In the genomic region with DNA sequence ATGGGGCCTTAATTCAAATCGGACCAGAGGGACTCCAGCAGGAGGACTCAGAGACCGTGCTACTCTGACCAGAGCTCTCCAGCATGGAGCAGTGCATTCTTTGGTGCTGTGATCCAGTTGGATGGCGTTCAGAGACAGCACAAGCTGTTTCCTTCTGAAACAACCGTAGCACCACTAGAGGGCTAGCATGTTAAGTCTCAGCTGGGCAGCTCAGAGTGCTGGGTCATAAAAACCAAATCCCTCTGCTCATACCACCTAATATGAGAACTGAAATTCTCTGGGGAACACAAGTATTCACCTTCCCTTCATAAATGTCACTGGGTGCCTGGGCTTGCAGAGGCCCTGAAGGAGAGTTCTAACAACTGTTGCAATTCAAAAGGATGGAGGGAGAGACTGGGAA, we compare ENCODE assay signal across 15 cellular contexts.
DNase-seq lines count a peak whose midpoint lies in the region; ATAC-seq and TF ChIP-seq lines count a peak whose summit lies in the region.
"Had no signal": no experiment of that assay in that cellular context is flagged by ENCODE, and none has a peak within 500 bp of the region (broad histone marks: within the 10 kb centered on the region; RNA-seq: fewer than 3 reads in every experiment).

No MANE protein-coding gene starts in this region.

- ATAC-seq in mucosa of descending colon = no peak
- ATAC-seq: gastrocnemius medialis had no signal

- H3K4me1 ChIP-seq in cardiac muscle cell (ENCODE audit: low read depth) (no peaks in the 10 kb centered on the region), mucosa of descending colon (ENCODE audit: low read depth) (no peaks in the 10 kb centered on the region)

- no peak overlapping the region for H3K27ac ChIP-seq in cardiac muscle cell
- H3K27ac ChIP-seq: coronary artery, gastrocnemius medialis, left ventricle myocardium inferior, neutrophil had no signal

- intact Hi-C loops in cardiac septum (cut with DNase I) = no loop called here
- intact Hi-C loops in mucosa of descending colon (cut with DNase I, micrococcal nuclease) = no loop called here

- no peaks in the 10 kb centered on the region for H3K27me3 ChIP-seq in cardiac muscle cell
- H3K27me3 ChIP-seq: gastrocnemius medialis, neutrophil had no signal

- H3K4me3 ChIP-seq in cardiac muscle cell = no peak overlapping the region
- H3K4me3 ChIP-seq in fibroblast of villous mesenchyme (ENCODE audit: low read depth, low read length) = no peak overlapping the region
- no peak overlapping the region for H3K4me3 ChIP-seq in mucosa of descending colon
- H3K4me3 ChIP-seq: coronary artery, gastrocnemius medialis, left ventricle myocardium inferior had no signal

- peak; percentile 10 for TF ChIP-seq CTCF in cardiac muscle cell (IDR thresholded peaks at IDR 0.05; ENCODE audit: low read depth, low read length)
- TF ChIP-seq CTCF in fibroblast of villous mesenchyme (IDR thresholded peaks at IDR 0.05; ENCODE audit: insufficient read depth, low read depth, low read length) = peak; percentile 39
- TF ChIP-seq CTCF in GM13976 (IDR thresholded peaks at IDR 0.05; ENCODE audit: borderline replicate concordance, control extremely low read depth, extremely low read depth, insufficient read depth, missing control alignments) = no peak
- no peak for TF ChIP-seq CTCF in mucosa of descending colon (IDR thresholded peaks at IDR 0.05)

- no peaks in the 10 kb centered on the region for H3K9me3 ChIP-seq in cardiac muscle cell (ENCODE audit: low read depth)
- H3K9me3 ChIP-seq in mucosa of descending colon = no peaks in the 10 kb centered on the region
- H3K9me3 ChIP-seq: gastrocnemius medialis, left ventricle myocardium inferior, neutrophil had no signal

- DNase-seq in cardiac muscle cell (ENCODE audit: low read depth in 1 of 2, low spot score in 1 of 2) (no peak), cardiac septum (ENCODE audit: low spot score) (no peak), SK-MEL-5 (ENCODE audit: low read depth, low spot score) (peak; percentile 12), fibroblast of villous mesenchyme (ENCODE audit: low read depth) (peak; percentile 36), GM13976 (ENCODE audit: low spot score) (no peak), HCEC 1CT (no peak), mucosa of descending colon (no peak)
- DNase-seq in effector CD8-positive, alpha-beta T cell (lab: John Stamatoyannopoulos, UW) = no peak
- DNase-seq: activated CD8-positive, alpha-beta memory T cell treated with anti-CD3 and anti-CD28 coated beads for 24 hours; activated naive CD4-positive, alpha-beta T cell treated with anti-CD3 and anti-CD28 coated beads, Interleukin-2, amount 50 U/mL, for 16 hours; gastrocnemius medialis; left ventricle myocardium inferior; RPMI8226 had no signal

- H3K36me3 ChIP-seq in cardiac muscle cell (peaks cover 52% of the 10 kb centered on the region), mucosa of descending colon (ENCODE audit: low read depth) (no peaks in the 10 kb centered on the region)

- in situ Hi-C loops in SK-MEL-5 (cut with HindIII; ENCODE audit: low pct_unique_long_range_greater_than_20kb, low sequenced_read_pairs) = no loop called here
- in situ Hi-C loops in GM13976 (cut with MboI; ENCODE audit: low sequenced_read_pairs, unreplicated experiment) = loop anchor here (10.0 kb wide), 1 partner anchor 342 kb away; no protein-coding TSS in a partner anchor

Comparison
In these comparisons a context has a peak if more than half of its experiments do, and no peak if none do; other contexts are left out.
1. DNase-seq: peak in SK-MEL-5 (single experiment) and fibroblast of villous mesenchyme (single experiment); none in cardiac muscle cell (0 of 2), cardiac septum (single experiment), GM13976 (single experiment), HCEC 1CT (single experiment), effector CD8-positive, alpha-beta T cell (single experiment) and mucosa of descending colon (0 of 3).
2. CTCF ChIP-seq: peak in cardiac muscle cell (single experiment) and fibroblast of villous mesenchyme (single experiment); none in GM13976 (single experiment) and mucosa of descending colon (single experiment).